In genomic region chr16:24499193-24499814, GRCh38 we compare ENCODE assay signal across 8 cellular contexts. TPM values are rescaled to one million over a fixed set of nuclear protein-coding genes. Genes with fewer than 3 reads are reported as not detected.
DNase-seq lines count a peak whose midpoint lies in the region; ATAC-seq and TF ChIP-seq lines count a peak whose summit lies in the region.

No MANE protein-coding gene starts in this region.

- H3K9me3 Mint-ChIP-seq in glutamatergic neuron (ENCODE audit: unreplicated experiment): peaks cover 1% of the 10 kb centered on the region

- no peaks in the 10 kb centered on the region for H3K4me1 Mint-ChIP-seq in glutamatergic neuron (ENCODE audit: low read depth, unreplicated experiment)

- intact Hi-C loops in left cardiac atrium (cut with DNase I): loop anchor here in 1 of 2 donors (2.0 to 10.0 kb wide), 2 partner anchors 245 to 455 kb away; partner anchors contain the start of gene CACNG3

- no peak overlapping the region for H3K27ac Mint-ChIP-seq in glutamatergic neuron (ENCODE audit: unreplicated experiment)

- peaks cover 5% of the 10 kb centered on the region for H3K27me3 Mint-ChIP-seq in glutamatergic neuron (ENCODE audit: unreplicated experiment)

- ATAC-seq in SK-N-SH treated with all-trans-retinoic acid at 6 μM for 48 hours (peak; percentile 88), HG02588 (IDR thresholded peaks at IDR 0.05; ENCODE audit: unreplicated experiment) (no peak), HG02870 (IDR thresholded peaks at IDR 0.05; ENCODE audit: unreplicated experiment) (no peak), left cardiac atrium (no peak)

- H3K4me3 Mint-ChIP-seq in glutamatergic neuron (ENCODE audit: unreplicated experiment): no peak overlapping the region

- TF ChIP-seq CTCF in glutamatergic neuron (IDR thresholded peaks at IDR 0.05; ENCODE audit: partially characterized antibody, unreplicated experiment): peak; percentile 52

- peak; percentile 23 for DNase-seq in DMS153 (lab: John Stamatoyannopoulos, UW)
- peak; percentile 49 for DNase-seq in HT-29 (ENCODE audit: low spot score)
- DNase-seq in glutamatergic neuron: peak; percentile 76
- no peak for DNase-seq in activated CD8-positive, alpha-beta memory T cell treated with anti-CD3 and anti-CD28 coated beads for 24 hours
- DNase-seq in left cardiac atrium: no peak

- no peaks in the 10 kb centered on the region for H3K36me3 Mint-ChIP-seq in glutamatergic neuron (ENCODE audit: unreplicated experiment)

TF ChIP-seq in SK-N-SH treated with all-trans-retinoic acid at 6 μM for 48 hours, 23 proteins besides CTCF, POLR2A, EP300 and RAD21:
- no peak for TF ChIP-seq TOX (CRISPR knock-in tag; IDR thresholded peaks at IDR 0.05; ENCODE audit: borderline replicate concordance)

RNA-seq across cellular contexts. Expression of gene RBBP6, which starts 40.1 kb away (rescaled TPM):
- 16.4 and 23.6 TPM in 2 replicates for total RNA-seq in HT-29 (2014; rRNA removed; shearing (Covaris generic))
- total RNA-seq in glutamatergic neuron (ENCODE audit: unreplicated experiment) (56.9 TPM), left cardiac atrium (10 to 100 TPM; 26.6 to 39.4 TPM)

Comparison
In these comparisons a context has a peak if more than half of its experiments do, and no peak if none do; other contexts are left out.
1. DNase-seq: peak in DMS153 (single experiment), HT-29 (single experiment) and glutamatergic neuron (single experiment); none in activated CD8-positive, alpha-beta memory T cell treated with anti-CD3 and anti-CD28 coated beads for 24 hours (single experiment) and left cardiac atrium (single experiment).